25 cellular contexts compared by ENCODE assay signal in genomic region chrX:138946941-138947340, GRCh38.
"Had no signal": no experiment of that assay in that cellular context is flagged by ENCODE, and none has a peak within 500 bp of the region (broad histone marks: within the 10 kb centered on the region; RNA-seq: fewer than 3 reads in every experiment).

No MANE protein-coding gene starts in this region.

- H3K9me3 ChIP-seq: body of pancreas, heart right ventricle, mucosa of descending colon, thyroid gland, upper lobe of right lung had no signal

- H3K79me2 ChIP-seq: parathyroid adenoma had no signal

- H3K27ac ChIP-seq: body of pancreas, heart right ventricle, parathyroid adenoma, thyroid gland, upper lobe of right lung, VCaP had no signal

- DNase-seq: activated CD4-positive, alpha-beta memory T cell treated with anti-CD3 and anti-CD28 coated beads, Interleukin-2, amount 10 ng/mL, durations not matched to agents 7 days and 5 days; activated CD4-positive, alpha-beta T cell treated with anti-CD3 and anti-CD28 coated beads, Interleukin-2, amount 10 ng/mL, durations not matched to agents 24 days and 14 days; activated effector memory CD4-positive, alpha-beta T cell treated with anti-CD3 and anti-CD28 coated beads, Interleukin-2, amount 50 U/mL, for 16 hours; activated naive CD4-positive, alpha-beta T cell treated with anti-CD3 and anti-CD28 coated beads, Interleukin-2, amount 10 ng/mL, durations not matched to agents 7 days and 5 days; activated T-cell treated with anti-CD3 and anti-CD28 coated beads for 4 hours; body of pancreas; caudate nucleus; dermis blood vessel endothelial cell; effector memory CD4-positive, alpha-beta T cell; foreskin fibroblast; heart right ventricle; islet precursor cell; left cardiac atrium; mesendoderm; mucosa of descending colon; naive B cell; nucleus accumbens; right cardiac atrium; substantia nigra; thyroid gland; upper lobe of right lung had no signal

- H3K36me3 ChIP-seq: heart right ventricle, thyroid gland, upper lobe of right lung had no signal

- ATAC-seq: activated CD4-positive, CD25-positive, alpha-beta regulatory T cell treated with anti-CD3 and anti-CD28 coated beads, Interleukin-2, amount 50 U/mL, for 24 hours; body of pancreas; esophagus mucosa; heart right ventricle; left cardiac atrium; mucosa of descending colon; right cardiac atrium; upper lobe of right lung had no signal

- H3K4me1 ChIP-seq: body of pancreas, heart right ventricle, parathyroid adenoma, thyroid gland, upper lobe of right lung had no signal

- H2AFZ ChIP-seq: parathyroid adenoma had no signal

- H3K4me3 ChIP-seq: body of pancreas, heart right ventricle, mucosa of descending colon, thyroid gland, upper lobe of right lung had no signal

- H3K9ac ChIP-seq: parathyroid adenoma had no signal

- H3K27me3 ChIP-seq: body of pancreas, heart right ventricle, thyroid gland, upper lobe of right lung had no signal
